16 cellular contexts compared by ENCODE assay signal in genomic region chr18:75105551-75106254, GRCh38.
"Had no signal": no experiment of that assay in that cellular context is flagged by ENCODE, and none has a peak within 500 bp of the region (broad histone marks: within the 10 kb centered on the region; RNA-seq: fewer than 3 reads in every experiment).

No MANE protein-coding gene starts in this region.

- FAIRE-seq: kidney had no signal

- H3K4me3 ChIP-seq: esophagus squamous epithelium, left ventricle myocardium inferior, lower lobe of right lung, spleen, thyroid gland, uterus had no signal

- H3K36me3 ChIP-seq: esophagus squamous epithelium, left ventricle myocardium inferior, lower lobe of right lung, spleen, thyroid gland, uterus had no signal

- H3K9me3 ChIP-seq: left ventricle myocardium inferior, lower lobe of right lung, thyroid gland, uterus had no signal

- DNase-seq: effector memory CD8-positive, alpha-beta T cell; esophagus squamous epithelium; foreskin fibroblast; immature natural killer cell; kidney; left cardiac atrium; left ventricle myocardium inferior; lower lobe of right lung; midbrain; stimulated activated CD4-positive, alpha-beta T cell treated with anti-CD3 and anti-CD28 coated beads, Interleukin-15, amount 100 ng/mL, for 24 hours; stimulated activated CD4-positive, alpha-beta T cell treated with anti-CD3 and anti-CD28 coated beads, Interleukin-1b, Interleukin-23, amount 100 ng/mL, for 48 hours; stimulated activated CD4-positive, alpha-beta T cell treated with anti-CD3 and anti-CD28 coated beads, Interleukin-4, amount 100 ng/mL, for 24 hours; stimulated activated naive CD4-positive, alpha-beta T cell; thyroid gland; uterus had no signal

- H3K4me1 ChIP-seq: esophagus squamous epithelium, left ventricle myocardium inferior, lower lobe of right lung, spleen, thyroid gland, uterus had no signal

- H3K27me3 ChIP-seq: thyroid gland, uterus had no signal
